In the genomic region with DNA sequence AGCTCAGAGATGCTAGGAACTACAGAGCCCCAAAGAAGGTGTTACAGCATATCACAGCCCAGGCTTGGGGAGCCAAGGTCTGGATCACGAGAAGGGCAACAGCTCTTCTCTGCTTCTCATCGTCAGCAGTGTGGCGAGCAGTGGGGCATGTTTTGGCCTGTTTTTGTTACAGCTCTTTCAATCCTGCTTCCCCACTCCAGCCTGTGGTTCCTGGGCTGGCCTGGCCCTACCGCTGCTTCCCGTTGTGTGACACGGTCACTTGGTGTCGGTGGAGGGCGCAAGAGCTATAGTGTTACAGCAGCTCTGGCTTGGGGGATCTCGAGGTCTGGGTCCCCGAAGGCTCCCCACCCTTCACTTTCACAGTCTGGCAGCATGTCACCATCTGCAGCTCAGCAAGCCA, we compare ENCODE assay signal across 15 cellular contexts.
DNase-seq lines count a peak whose midpoint lies in the region; ATAC-seq, FAIRE-seq and TF ChIP-seq lines count a peak whose summit lies in the region.
"Had no signal": no experiment of that assay in that cellular context is flagged by ENCODE, and none has a peak within 500 bp of the region (broad histone marks: within the 10 kb centered on the region; RNA-seq: fewer than 3 reads in every experiment).

No MANE protein-coding gene starts in this region.

- no peak for FAIRE-seq in HepG2 (lab: Jason Lieb, UNC)
- FAIRE-seq: D721Med, H1, HTR-8/SVneo had no signal

- ATAC-seq in HepG2 = peak; percentile 28; the same call in 1 of the 3 replicates
- ATAC-seq in right lobe of liver = no peak
- ATAC-seq: CD8-positive, alpha-beta T cell had no signal

- peak; percentile 26 for DNase-seq in DMS53 (lab: John Stamatoyannopoulos, UW)
- no peak for DNase-seq in DMS53 treated with DMSO at 0.1 percent for 48 hours (lab: John Stamatoyannopoulos, UW; ENCODE audit: unreplicated experiment)
- DNase-seq in HepG2 (ENCODE audit: low spot score) = no peak
- no peak for DNase-seq in right lobe of liver
- DNase-seq in posterior vena cava (ENCODE audit: low spot score) = peak; percentile 75
- DNase-seq in activated naive CD4-positive, alpha-beta T cell treated with anti-CD3 and anti-CD28 coated beads, Interleukin-2, amount 50 U/mL, for 16 hours = no peak
- no peak for DNase-seq in HFFc6
- DNase-seq in activated T-cell treated with anti-CD3 and anti-CD28 coated beads, Interleukin-2, amount 50 U/mL, for 48 hours = no peak
- DNase-seq: CD8-positive, alpha-beta T cell had no signal

- H3K4me1 Mint-ChIP-seq in HFFc6 (ENCODE audit: low read depth) = no peaks in the 10 kb centered on the region
- H3K4me1 Mint-ChIP-seq: CD14-positive monocyte had no signal

- H3K4me1 ChIP-seq in HepG2 (ENCODE audit: insufficient read depth, low read length) (no peaks in the 10 kb centered on the region), right lobe of liver (no peaks in the 10 kb centered on the region)
- H3K4me1 ChIP-seq: HAP-1 had no signal

- POLR2A ChIA-PET in HepG2 (lab: Yijun Ruan, JAX) = no interaction called here

- H3K27me3 Mint-ChIP-seq in HFFc6 (ENCODE audit: insufficient read depth) = no peaks in the 10 kb centered on the region

- CTCF ChIA-PET in HepG2 (lab: Yijun Ruan, JAX; ENCODE audit: low intra/inter-chr PET ratio, low total read pairs) = no interaction called here

- H3K9me3 Mint-ChIP-seq in HFFc6 = peaks cover 51% of the 10 kb centered on the region
- H3K9me3 Mint-ChIP-seq: CD8-positive, alpha-beta T cell had no signal

- in situ Hi-C loops in HepG2 (cut with HindIII; ENCODE audit: extremely low pct_ligation_motif_present, low pct_unique_long_range_greater_than_20kb) = no loop called here

- intact Hi-C loops in HepG2 (cut with micrococcal nuclease; ENCODE audit: unreplicated experiment) = no loop called here
- intact Hi-C loops in right lobe of liver (cut with DNase I) = no loop called here
- intact Hi-C loops in posterior vena cava (cut with DNase I) = no loop called here

- H4K20me1 ChIP-seq in HepG2 (ENCODE audit: insufficient read depth, low read length) = no peaks in the 10 kb centered on the region

- no peak overlapping the region for H3K27ac Mint-ChIP-seq in HFFc6
- H3K27ac Mint-ChIP-seq: CD14-positive monocyte; CD8-positive, alpha-beta T cell had no signal

- BruUV-seq in HepG2 (replicated peaks; lab: Mats Ljungman, UMichigan) = no TSS peak

- H3K4me2 ChIP-seq in HepG2 (ENCODE audit: low read depth, low read length) = no peak overlapping the region

- no peak overlapping the region for H3K9ac ChIP-seq in HepG2 (ENCODE audit: insufficient read depth, low read depth, low read length)

- H3K27ac ChIP-seq in HepG2 (ENCODE audit: extremely low read length, insufficient read depth, low read length) (no peak overlapping the region), right lobe of liver (no peak overlapping the region)
- H3K27ac ChIP-seq: 22Rv1 had no signal

- H2AFZ ChIP-seq in HepG2 (ENCODE audit: low read length) = no peak overlapping the region

- WGBS in HepG2 (ENCODE audit: low lambda C conversion rate) = 23% methylated on average over 8 of the region's 10 CpGs
- WGBS in right lobe of liver (ENCODE audit: insufficient coverage, low coverage, low lambda C conversion rate, missing lambda C conversion rate) = 37% methylated on average over 2 of the region's 10 CpGs

- H3K9me3 ChIP-seq in HepG2 (ENCODE audit: low read length) = no peaks in the 10 kb centered on the region
- H3K9me3 ChIP-seq in right lobe of liver = no peaks in the 10 kb centered on the region
- H3K9me3 ChIP-seq: HAP-1 had no signal

- H3K27me3 ChIP-seq in HepG2 (ENCODE audit: control insufficient read depth in 1 of 2, insufficient read depth in 2 of 2, low read length in 2 of 2) = no peaks in the 10 kb centered on the region
- H3K27me3 ChIP-seq in right lobe of liver = no peaks in the 10 kb centered on the region

- H3K4me3 Mint-ChIP-seq in HFFc6 = no peak overlapping the region
- H3K4me3 Mint-ChIP-seq: CD14-positive monocyte; CD8-positive, alpha-beta T cell had no signal

- no peaks in the 10 kb centered on the region for H3K36me3 ChIP-seq in HepG2 (replicated peaks in 1 of 2; ENCODE audit: control insufficient read depth in 1 of 2, insufficient read depth in 2 of 2, low read length in 2 of 2)
- no peaks in the 10 kb centered on the region for H3K36me3 ChIP-seq in right lobe of liver
- H3K36me3 ChIP-seq: HAP-1 had no signal

- no peak for TF ChIP-seq RAD21 in HepG2 (CRISPR knock-in tag; IDR thresholded peaks at IDR 0.05)

- no peak overlapping the region for H3K4me3 ChIP-seq in HepG2 (replicated peaks in 1 of 3; ENCODE audit: insufficient read depth in 1 of 3, low read depth in 2 of 3, low read length in 3 of 3)
- no peak overlapping the region for H3K4me3 ChIP-seq in right lobe of liver
- H3K4me3 ChIP-seq: HAP-1 had no signal

- TF ChIP-seq CTCF in HepG2 (CRISPR knock-in tag; IDR thresholded peaks at IDR 0.05) = no peak
- no peak for TF ChIP-seq CTCF in right lobe of liver (IDR thresholded peaks at IDR 0.05)
- TF ChIP-seq CTCF in HFFc6 (IDR thresholded peaks at IDR 0.05) = no peak

- TF ChIP-seq POLR2A in HepG2 (IDR thresholded peaks at IDR 0.05; ENCODE audit: insufficient read depth in 1 of 2, low read depth in 2 of 2, low read length in 2 of 2) (no peak), right lobe of liver (IDR thresholded peaks at IDR 0.05) (no peak)

- H3K36me3 Mint-ChIP-seq in HFFc6 (ENCODE audit: low read depth) = no peaks in the 10 kb centered on the region; the same call in 1 of the 2 replicates
- H3K36me3 Mint-ChIP-seq: CD14-positive monocyte; CD8-positive, alpha-beta T cell had no signal

- H3K79me2 ChIP-seq in HepG2 (ENCODE audit: insufficient read depth, low read length) = no peaks in the 10 kb centered on the region

- TF ChIP-seq EP300 in HepG2 (IDR thresholded peaks at IDR 0.05; ENCODE audit: low read depth in 2 of 2, low read length in 2 of 2) (no peak), HepG2 (CRISPR knock-in tag; IDR thresholded peaks at IDR 0.05; ENCODE audit: borderline replicate concordance) (no peak)

TF ChIP-seq in HepG2, 621 proteins besides CTCF, POLR2A, EP300 and RAD21:
- TF ChIP-seq ZNF761 (CRISPR knock-in tag; conservative IDR thresholded peaks at IDR 0.05) (no peak), NFIC (IDR thresholded peaks at IDR 0.05; ENCODE audit: low read length) (no peak), PHF5A (CRISPR knock-in tag; IDR thresholded peaks at IDR 0.05; ENCODE audit: low read depth, unreplicated experiment) (no peak), PTBP1 (IDR thresholded peaks at IDR 0.05; ENCODE audit: low read depth, low read length, poor library complexity, severe bottlenecking) (no peak), TBP (CRISPR knock-in tag; IDR thresholded peaks at IDR 0.05) (no peak), CHD4 (IDR thresholded peaks at IDR 0.05; ENCODE audit: borderline replicate concordance, low read length) (no peak), ZNF101 (CRISPR knock-in tag; IDR thresholded peaks at IDR 0.05; ENCODE audit: borderline replicate concordance, low read depth) (no peak), ARNTL (CRISPR knock-in tag; IDR thresholded peaks at IDR 0.05) (no peak), HMG20B (CRISPR knock-in tag; conservative IDR thresholded peaks at IDR 0.05) (no peak), ZZZ3 (CRISPR knock-in tag; IDR thresholded peaks at IDR 0.05; ENCODE audit: borderline replicate concordance) (no peak)
- TF ChIP-seq, protein P1, sequence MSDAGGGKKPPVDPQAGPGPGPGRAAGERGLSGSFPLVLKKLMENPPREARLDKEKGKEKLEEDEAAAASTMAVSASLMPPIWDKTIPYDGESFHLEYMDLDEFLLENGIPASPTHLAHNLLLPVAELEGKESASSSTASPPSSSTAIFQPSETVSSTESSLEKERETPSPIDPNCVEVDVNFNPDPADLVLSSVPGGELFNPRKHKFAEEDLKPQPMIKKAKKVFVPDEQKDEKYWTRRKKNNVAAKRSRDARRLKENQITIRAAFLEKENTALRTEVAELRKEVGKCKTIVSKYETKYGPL (CRISPR knock-in tag; IDR thresholded peaks at IDR 0.05) = no peak
TF ChIP-seq in HepG2: peak in this region for 0.

Comparison
In these comparisons a context has a peak if more than half of its experiments do, and no peak if none do; other contexts are left out.
1. DNase-seq: peak in DMS53 (single experiment) and posterior vena cava (single experiment); none in DMS53 treated with DMSO at 0.1 percent for 48 hours (single experiment), HepG2 (single experiment), right lobe of liver (0 of 3), activated naive CD4-positive, alpha-beta T cell treated with anti-CD3 and anti-CD28 coated beads, Interleukin-2, amount 50 U/mL, for 16 hours (single experiment), HFFc6 (single experiment) and activated T-cell treated with anti-CD3 and anti-CD28 coated beads, Interleukin-2, amount 50 U/mL, for 48 hours (0 of 2).